Comparison of ENCODE assay signal across 10 cellular contexts in genomic region chr22:39405346-39406085, GRCh38. TPM values are rescaled to one million over a fixed set of nuclear protein-coding genes. Genes with fewer than 3 reads are reported as not detected.
DNase-seq lines count a peak whose midpoint lies in the region; ATAC-seq and TF ChIP-seq lines count a peak whose summit lies in the region.
"Had no signal": no experiment of that assay in that cellular context is flagged by ENCODE, and none has a peak within 500 bp of the region (broad histone marks: within the 10 kb centered on the region; RNA-seq: fewer than 3 reads in every experiment).

No MANE protein-coding gene starts in this region.

- H3K4me3 ChIP-seq in skeletal muscle tissue (ENCODE audit: low read length in 3 of 3) = peak overlapping the region; percentile 31 to 41 (median 40)
- H3K4me3 ChIP-seq in prostate gland = no peak overlapping the region
- H3K4me3 ChIP-seq: PC-9 had no signal

- H3K9me3 ChIP-seq in skeletal muscle tissue (ENCODE audit: control insufficient read depth in 3 of 3, low read length in 3 of 3) (no peaks in the 10 kb centered on the region), prostate gland (no peaks in the 10 kb centered on the region)

- H3K36me3 ChIP-seq in skeletal muscle tissue (ENCODE audit: control insufficient read depth in 3 of 3, insufficient read depth in 3 of 3, low read length in 3 of 3) = peaks cover 5 to 15% (median 10%) of the 10 kb centered on the region in 3 donors
- H3K36me3 ChIP-seq in prostate gland = no peaks in the 10 kb centered on the region

- TF ChIP-seq POLR2A in prostate gland (IDR thresholded peaks at IDR 0.05) = no peak

- WGBS in prostate gland = 35% methylated on average over 28 of the region's 28 CpGs

- peak in 9 of 14 donors; percentile 21 to 63 (median 33) for DNase-seq in C1 segment of cervical spinal cord (lab: John Stamatoyannopoulos, UW)
- DNase-seq in activated naive CD8-positive, alpha-beta T cell treated with anti-CD3 and anti-CD28 coated beads, Interleukin-2, amount 50 U/mL, for 24 hours = peak; percentile 34
- DNase-seq in hepatic stellate cell (ENCODE audit: low spot score) = peak; percentile 74
- no peak for DNase-seq in CD14-positive monocyte (ENCODE audit: low spot score)
- DNase-seq in prostate gland (ENCODE audit: low spot score) = no peak
- DNase-seq: PC-9 had no signal

- no peaks in the 10 kb centered on the region for H3K27me3 Mint-ChIP-seq in activated naive CD8-positive, alpha-beta T cell treated with anti-CD3 and anti-CD28 coated beads, Interleukin-2, amount 50 U/mL, for 24 hours
- no peaks in the 10 kb centered on the region for H3K27me3 Mint-ChIP-seq in CD14-positive monocyte (ENCODE audit: low read depth in 3 of 3)
- H3K27me3 Mint-ChIP-seq: activated T-helper 17 cell treated with anti-CD3 and anti-CD28 coated beads, Interleukin-2, amount 50 U/mL, for 72 hours had no signal

- peak overlapping the region; percentile 4 for H3K27ac Mint-ChIP-seq in activated naive CD8-positive, alpha-beta T cell treated with anti-CD3 and anti-CD28 coated beads, Interleukin-2, amount 50 U/mL, for 24 hours
- H3K27ac Mint-ChIP-seq in CD14-positive monocyte = peak overlapping the region in 1 of 7 donors; percentile 52
- H3K27ac Mint-ChIP-seq: activated T-helper 17 cell treated with anti-CD3 and anti-CD28 coated beads, Interleukin-2, amount 50 U/mL, for 72 hours had no signal

- peak; percentile 53 for ATAC-seq in activated naive CD8-positive, alpha-beta T cell treated with anti-CD3 and anti-CD28 coated beads, Interleukin-2, amount 50 U/mL, for 24 hours
- ATAC-seq in HG03097 (IDR thresholded peaks at IDR 0.05; ENCODE audit: low FRiP score, unreplicated experiment) (no peak), GM21529 (IDR thresholded peaks at IDR 0.05; ENCODE audit: unreplicated experiment) (no peak)
- ATAC-seq: activated T-helper 17 cell treated with anti-CD3 and anti-CD28 coated beads, Interleukin-2, amount 50 U/mL, for 72 hours had no signal

- H3K9me3 Mint-ChIP-seq in activated naive CD8-positive, alpha-beta T cell treated with anti-CD3 and anti-CD28 coated beads, Interleukin-2, amount 50 U/mL, for 24 hours = no peaks in the 10 kb centered on the region
- H3K9me3 Mint-ChIP-seq in CD14-positive monocyte = peaks cover 0 to 2% (median 0%) of the 10 kb centered on the region in 7 donors
- H3K9me3 Mint-ChIP-seq: activated T-helper 17 cell treated with anti-CD3 and anti-CD28 coated beads, Interleukin-2, amount 50 U/mL, for 72 hours had no signal

- no peak for TF ChIP-seq CTCF in CD14-positive monocyte (IDR thresholded peaks at IDR 0.05)
- TF ChIP-seq CTCF in prostate gland (IDR thresholded peaks at IDR 0.05) = no peak

- H3K36me3 Mint-ChIP-seq in activated naive CD8-positive, alpha-beta T cell treated with anti-CD3 and anti-CD28 coated beads, Interleukin-2, amount 50 U/mL, for 24 hours (ENCODE audit: low read depth) = peaks cover 31% of the 10 kb centered on the region
- peaks cover 36 to 38% of the 10 kb centered on the region in 2 donors for H3K36me3 Mint-ChIP-seq in CD14-positive monocyte

- H3K4me1 ChIP-seq in skeletal muscle tissue (ENCODE audit: control insufficient read depth in 3 of 3, insufficient read depth in 3 of 3, low read length in 3 of 3) (peaks cover 24 to 33% (median 28%) of the 10 kb centered on the region in 3 donors), prostate gland (replicated peaks) (peaks cover under 1% of the 10 kb centered on the region)

- peak overlapping the region in 2 of 3 donors; percentile 54 to 61 for H3K9ac ChIP-seq in skeletal muscle tissue (ENCODE audit: low read depth in 1 of 3, low read length in 3 of 3)

- H3K4me3 Mint-ChIP-seq in activated naive CD8-positive, alpha-beta T cell treated with anti-CD3 and anti-CD28 coated beads, Interleukin-2, amount 50 U/mL, for 24 hours = no peak overlapping the region
- no peak overlapping the region for H3K4me3 Mint-ChIP-seq in CD14-positive monocyte
- H3K4me3 Mint-ChIP-seq: activated T-helper 17 cell treated with anti-CD3 and anti-CD28 coated beads, Interleukin-2, amount 50 U/mL, for 72 hours had no signal

- intact Hi-C loops in CD14-positive monocyte (cut with micrococcal nuclease) (loop anchor here (10.0 kb wide), 1 partner anchor 119 kb away; the partner anchor contains the start of gene ATF4 (in 2 of the 2)), prostate gland (cut with DNase I) (no loop called here)

- H3K27ac ChIP-seq in skeletal muscle tissue (ENCODE audit: low read depth, low read length) = peak overlapping the region; percentile 16
- H3K27ac ChIP-seq in prostate gland = no peak overlapping the region
- H3K27ac ChIP-seq: PC-9 had no signal

- H3K4me1 Mint-ChIP-seq in activated naive CD8-positive, alpha-beta T cell treated with anti-CD3 and anti-CD28 coated beads, Interleukin-2, amount 50 U/mL, for 24 hours = peaks cover 63% of the 10 kb centered on the region
- H3K4me1 Mint-ChIP-seq in CD14-positive monocyte = peaks cover 69% of the 10 kb centered on the region

- H3K27me3 ChIP-seq in skeletal muscle tissue (ENCODE audit: control insufficient read depth in 3 of 3, insufficient read depth in 3 of 3, low read length in 3 of 3) (no peaks in the 10 kb centered on the region), prostate gland (replicated peaks; ENCODE audit: insufficient read depth) (no peaks in the 10 kb centered on the region)

RNA-seq across cellular contexts. Expression of gene TAB1, which starts 5.9 kb away (rescaled TPM):
- total RNA-seq in skeletal muscle tissue (12.0 TPM), prostate gland (10 to 100 TPM; 26.0 to 42.8 TPM)
- polyA plus RNA-seq in CD14-positive monocyte = 1 to 10 TPM; 3.2 to 3.9 TPM

RNA-seq across cellular contexts. Expression of gene MGAT3, which starts 51.3 kb away (rescaled TPM):
- 2.1 TPM for total RNA-seq in skeletal muscle tissue
- not detected for polyA plus RNA-seq in CD14-positive monocyte
- 1 to 10 TPM in 1 of 2 donors, under 1 TPM in 1; 0.82 to 7.4 TPM for total RNA-seq in prostate gland
- total RNA-seq: PC-9 had no signal

RNA-seq across cellular contexts. Expression of gene SYNGR1, which starts 55.7 kb away (rescaled TPM):
- total RNA-seq in skeletal muscle tissue (5.7 TPM), prostate gland (10 to 100 TPM; 38.3 to 43.8 TPM)
- polyA plus RNA-seq in CD14-positive monocyte = 10 to 100 TPM; 18.0 to 39.6 TPM
- total RNA-seq: activated T-helper 17 cell treated with anti-CD3 and anti-CD28 coated beads, Interleukin-2, amount 50 U/mL, for 72 hours had no signal

Comparison
In these comparisons a context has a peak if more than half of its experiments do, and no peak if none do; other contexts are left out.
1. DNase-seq: peak in C1 segment of cervical spinal cord (9 of 14), activated naive CD8-positive, alpha-beta T cell treated with anti-CD3 and anti-CD28 coated beads, Interleukin-2, amount 50 U/mL, for 24 hours (single experiment) and hepatic stellate cell (single experiment); none in CD14-positive monocyte (single experiment) and prostate gland (single experiment).
2. H3K4me3 ChIP-seq: peak in skeletal muscle tissue (3 of 3); none in prostate gland (0 of 2).